ENCODE assay signal across 14 cellular contexts in the genomic region with DNA sequence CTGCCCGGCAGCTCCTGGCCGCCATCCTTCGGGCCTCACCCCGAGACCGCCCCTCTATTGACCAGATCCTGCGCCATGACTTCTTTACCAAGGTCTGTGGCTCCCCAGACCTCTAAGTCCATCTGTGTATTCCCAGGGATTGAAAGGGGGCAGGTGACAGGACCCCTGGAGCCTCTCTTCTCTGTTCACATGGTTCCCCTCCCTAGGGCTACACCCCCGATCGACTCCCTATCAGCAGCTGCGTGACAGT. TPM values are rescaled to one million over a fixed set of nuclear protein-coding genes. Genes with fewer than 3 reads are reported as not detected.
DNase-seq lines count a peak whose midpoint lies in the region; ATAC-seq, FAIRE-seq and TF ChIP-seq lines count a peak whose summit lies in the region.
"Had no signal": no experiment of that assay in that cellular context is flagged by ENCODE, and none has a peak within 500 bp of the region (broad histone marks: within the 10 kb centered on the region; RNA-seq: fewer than 3 reads in every experiment).

No MANE protein-coding gene starts in this region.

- CTCF ChIA-PET in A549 (lab: Yijun Ruan, JAX) (interaction anchor here (1.2 to 3.9 kb wide), 3 partner anchors 10 to 16 kb away, joined by 3 to 9 read pairs (median 4); a partner anchor contains a TSS), HCT116 (lab: Charles Lee) (no interaction called here)

- BruUV-seq in HCT116 (replicated peaks; lab: Mats Ljungman, UMichigan), result no TSS peak

- peak overlapping the region; percentile 98; the same call in 1 of the 2 replicates for H3K9ac ChIP-seq in HCT116 (ENCODE audit: low read length)

- WGBS in A549 (ENCODE audit: missing lambda C conversion rate), result 91% methylated on average over 6 of the region's 9 CpGs
- 88 to 96% (median 92%) methylated on average over 9 of the region's 9 CpGs for WGBS in stomach, 5 donors

- H3K4me3 Mint-ChIP-seq in central memory CD8-positive, alpha-beta T cell, result peak overlapping the region; percentile 63
- H3K4me3 Mint-ChIP-seq in naive thymus-derived CD8-positive, alpha-beta T cell, result peak overlapping the region; percentile 19 to 99 (median 69)

- H3K4me2 ChIP-seq in A549 (peak overlapping the region; percentile 96; the same call in 2 of the 3 replicates), HCT116 (ENCODE audit: low read length) (peak overlapping the region; percentile 93)

- no peaks in the 10 kb centered on the region for H3K27me3 Mint-ChIP-seq in central memory CD8-positive, alpha-beta T cell
- no peaks in the 10 kb centered on the region for H3K27me3 Mint-ChIP-seq in naive thymus-derived CD8-positive, alpha-beta T cell

- H2AFZ ChIP-seq in HCT116 (ENCODE audit: low read depth, low read length, poor library complexity, severe bottlenecking), result no peak overlapping the region

- no peak for TF ChIP-seq EP300 in A549 (IDR thresholded peaks at IDR 0.05)
- no peak for TF ChIP-seq EP300 in stomach (IDR thresholded peaks at IDR 0.05)

- TF ChIP-seq POLR2A in A549 (IDR thresholded peaks at IDR 0.05; ENCODE audit: low read length) (no peak), HCT116 (IDR thresholded peaks at IDR 0.05; ENCODE audit: borderline replicate concordance, extremely low read depth, insufficient read depth, insufficient read length) (no peak), stomach (IDR thresholded peaks at IDR 0.05) (no peak)

- H3K36me3 ChIP-seq in HCT116 (ENCODE audit: control insufficient read depth in 1 of 2, insufficient read depth in 2 of 2, low read length in 2 of 2) (peaks cover 3 to 46% of the 10 kb centered on the region in 2 experiments; a peak in 3 of 4 replicates), stomach (peaks cover 28 to 47% (median 43%) of the 10 kb centered on the region in 4 donors)

- H3K9me3 ChIP-seq in A549 (no peaks in the 10 kb centered on the region), HCT116 (ENCODE audit: control insufficient read depth in 1 of 2, insufficient read depth in 1 of 2, low read depth in 1 of 2, low read length in 2 of 2) (no peaks in the 10 kb centered on the region), stomach (no peaks in the 10 kb centered on the region)

- H3K9me2 ChIP-seq in HCT116 (ENCODE audit: insufficient read depth), result no peaks in the 10 kb centered on the region

- RAD21 ChIA-PET in HCT116 (lab: Charles Lee; ENCODE audit: low non-redundant PET in 1 of 2, low total read pairs in 2 of 2, uncharacterized antibody in 2 of 2, unreplicated experiment in 2 of 2), result no interaction called here

- H3K27me3 ChIP-seq in HCT116 (ENCODE audit: insufficient read depth, low read length) (no peaks in the 10 kb centered on the region), stomach (no peaks in the 10 kb centered on the region)

- H3K4me1 Mint-ChIP-seq in central memory CD8-positive, alpha-beta T cell, result peaks cover 48% of the 10 kb centered on the region
- H3K4me1 Mint-ChIP-seq in naive thymus-derived CD8-positive, alpha-beta T cell, result peaks cover 30 to 69% (median 61%) of the 10 kb centered on the region in 4 donors

- peaks cover 51% of the 10 kb centered on the region for H3K79me2 ChIP-seq in HCT116 (ENCODE audit: insufficient read depth, low read length)

- no peaks in the 10 kb centered on the region for H3K9me3 Mint-ChIP-seq in central memory CD8-positive, alpha-beta T cell
- H3K9me3 Mint-ChIP-seq in naive thymus-derived CD8-positive, alpha-beta T cell, result no peaks in the 10 kb centered on the region

- no peak for TF ChIP-seq RAD21 in A549 (conservative IDR thresholded peaks at IDR 0.05 in 1 of 2, IDR thresholded peaks at IDR 0.05 in 1 of 2)
- no peak for TF ChIP-seq RAD21 in HCT116 (IDR thresholded peaks at IDR 0.05; ENCODE audit: low read depth)

- H3K4me1 ChIP-seq in A549 (peaks cover 61% of the 10 kb centered on the region), HCT116 (ENCODE audit: control insufficient read depth in 1 of 2, insufficient read depth in 2 of 2, low read length in 2 of 2) (peaks cover 37 to 90% of the 10 kb centered on the region in 2 experiments), stomach (peaks cover 42 to 80% (median 60%) of the 10 kb centered on the region in 4 donors)

- H3K27ac Mint-ChIP-seq in central memory CD8-positive, alpha-beta T cell (ENCODE audit: low read depth), result peak overlapping the region; percentile 75
- peak overlapping the region; percentile 89 to 99 (median 94) for H3K27ac Mint-ChIP-seq in naive thymus-derived CD8-positive, alpha-beta T cell

- H4K20me1 ChIP-seq in HCT116 (ENCODE audit: insufficient read depth), result no peaks in the 10 kb centered on the region

- H3K4me3 ChIP-seq in A549 (no peak overlapping the region), HCT116 (replicated peaks in 1 of 2; ENCODE audit: low read depth in 1 of 2, low read length in 2 of 2) (no peak overlapping the region), stomach (peak overlapping the region in 2 of 4 donors; percentile 58 to 86)

- intact Hi-C loops in HCT116 (cut with micrococcal nuclease) (no loop called here), stomach (cut with DNase I; ENCODE audit: low total_unique reads) (no loop called here)

- POLR2A ChIA-PET in A549 (lab: Yijun Ruan, JAX), result no interaction called here
- POLR2A ChIA-PET in HCT116 (lab: Charles Lee), result no interaction called here
- POLR2A ChIA-PET in naive thymus-derived CD8-positive, alpha-beta T cell (lab: Charles Lee), result interaction anchor here (0.6 to 16.4 kb wide), 5 partner anchors 9 to 81 kb away, joined by 3 to 590 read pairs (median 52); a partner anchor contains a TSS

- ATAC-seq in A549, result no peak
- ATAC-seq in HCT116, result no peak
- no peak for ATAC-seq in central memory CD8-positive, alpha-beta T cell (replicated peaks; ENCODE audit: extremely low read depth, poor library complexity, severe bottlenecking)
- no peak for ATAC-seq in naive thymus-derived CD8-positive, alpha-beta T cell
- no peak for ATAC-seq in HG03135 (IDR thresholded peaks at IDR 0.05; ENCODE audit: unreplicated experiment)

- no peak for FAIRE-seq in A549 (lab: Jason Lieb, UNC)
- FAIRE-seq: endometrium, H54 had no signal

- DNase-seq in A549 (ENCODE audit: low read depth in 1 of 2, low spot score in 1 of 2) (no peak), HCT116 (ENCODE audit: low read depth, low spot score) (no peak), NCI-H1105 treated with DMSO at 0.1 percent for 48 hours (lab: John Stamatoyannopoulos, UW) (no peak), stomach (no peak), NCI-H1436 treated with DMSO at 0.1 percent for 48 hours (lab: John Stamatoyannopoulos, UW) (no peak)
- no peak for DNase-seq in central memory CD8-positive, alpha-beta T cell (ENCODE audit: low spot score in 2 of 2)
- DNase-seq in naive thymus-derived CD8-positive, alpha-beta T cell, result peak in 1 of 10 donors; percentile 61
- DNase-seq: activated CD8-positive, alpha-beta memory T cell treated with anti-CD3 and anti-CD28 coated beads, Interleukin-2, amount 50 U/mL, for 4 hours; midbrain; NCI-H1436; SHP77 treated with DMSO at 0.1 percent for 48 hours had no signal

- H3K27ac ChIP-seq in A549 (peak overlapping the region in 1 of 2 experiments; percentile 91; a peak in 1 of 6 replicates), HCT116 (ENCODE audit: low read depth, low read length) (peak overlapping the region; percentile 25; the same call in 1 of the 2 replicates), stomach (peak overlapping the region in 2 of 5 donors; percentile 62 to 97)

- TF ChIP-seq CTCF in A549 (IDR thresholded peaks at IDR 0.05) (no peak), HCT116 (IDR thresholded peaks at IDR 0.05 in 2 of 3, conservative IDR thresholded peaks at IDR 0.05 in 1 of 3; ENCODE audit: borderline replicate concordance in 1 of 3, insufficient read depth in 1 of 3, low read depth in 2 of 3, low read length in 2 of 3) (no peak), stomach (IDR thresholded peaks at IDR 0.05) (no peak)

- peaks cover 68% of the 10 kb centered on the region for H3K36me3 Mint-ChIP-seq in central memory CD8-positive, alpha-beta T cell (ENCODE audit: insufficient read depth)
- H3K36me3 Mint-ChIP-seq in naive thymus-derived CD8-positive, alpha-beta T cell, result peaks cover 4 to 42% (median 24%) of the 10 kb centered on the region in 3 donors

RNA-seq across cellular contexts. Expression of a gene that starts 2.8 kb away (rescaled TPM):
- 12.6 and 16.0 TPM in 2 replicates for polyA plus RNA-seq in A549 (2011; rRNA removed)
- polyA plus RNA-seq in A549 (2012; cell fraction: cytosol; rRNA removed), result 20.0 and 21.0 TPM in 2 replicates
- 109 and 111 TPM in 2 replicates for polyA plus RNA-seq in A549 (2012; cell fraction: nucleus; rRNA removed)
- 10.9 to 11.6 TPM (median 11.2 TPM) in 3 replicates for polyA plus RNA-seq in A549 (2017; fragmentation: RNase III; extraction: RNeasy Plus Mini Kit Qiagen cat#74134 plus additional on column Dnase treatment)
- polyA minus RNA-seq in A549 (2011; rRNA and poly(A)+ RNA removed), result 19.7 and 20.1 TPM in 2 replicates
- 56.1 TPM for total RNA-seq in HCT116 (2021; ENCODE audit: unreplicated experiment)
- 67.3 and 78.0 TPM in 2 replicates for polyA plus RNA-seq in HCT116 (2012)
- 100 to 1,000 TPM; 139 to 140 TPM for total RNA-seq in naive thymus-derived CD8-positive, alpha-beta T cell
- polyA plus RNA-seq in naive thymus-derived CD8-positive, alpha-beta T cell, result 10 to 100 TPM; 14.3 to 36.0 (median 25.5) TPM
- total RNA-seq in stomach, result 10 to 100 TPM in 4 of 5 donors, under 1 TPM in 1; 0.58 to 30.4 (median 24.3) TPM
- polyA plus RNA-seq in stomach, result 10 to 100 TPM in 2 of 3 donors, 1 to 10 TPM in 1; 9.5 to 21.2 (median 13.5) TPM

RNA-seq across cellular contexts. Expression of a gene that starts 4.2 kb away (rescaled TPM):
- polyA plus RNA-seq in A549 (2011; rRNA removed), result 0.21 TPM in 1 of 2 replicates, not detected in the other
- polyA plus RNA-seq in A549 (2012; cell fraction: cytosol; rRNA removed), result 0.48 and 0.92 TPM in 2 replicates
- 0.70 and 0.84 TPM in 2 replicates for polyA plus RNA-seq in A549 (2012; cell fraction: nucleus; rRNA removed)
- polyA plus RNA-seq in A549 (2017; fragmentation: RNase III; extraction: RNeasy Plus Mini Kit Qiagen cat#74134 plus additional on column Dnase treatment), result 0.12 to 0.18 TPM in 2 of 3 replicates, not detected in the other
- not detected in 2 replicates for polyA minus RNA-seq in A549 (2011; rRNA and poly(A)+ RNA removed)
- 0.96 TPM for total RNA-seq in HCT116 (2021; ENCODE audit: unreplicated experiment)
- 2.4 and 3.1 TPM in 2 replicates for polyA plus RNA-seq in HCT116 (2012)
- total RNA-seq in naive thymus-derived CD8-positive, alpha-beta T cell, result 1 to 10 TPM; 1.2 to 2.1 TPM
- under 1 TPM in 2 of 3 donors, not detected in 1; 0.24 to 0.86 TPM for polyA plus RNA-seq in naive thymus-derived CD8-positive, alpha-beta T cell
- 10 to 100 TPM in 1 of 5 donors, not detected in 4; 25.5 TPM for total RNA-seq in stomach
- 1 to 10 TPM in 1 of 3 donors, under 1 TPM in 2; 0.38 to 4.4 (median 0.50) TPM for polyA plus RNA-seq in stomach

RNA-seq across cellular contexts. Expression of a gene that starts 5.3 kb away (rescaled TPM):
- 4.2 and 4.7 TPM in 2 replicates for polyA plus RNA-seq in A549 (2011; rRNA removed)
- 3.9 and 4.5 TPM in 2 replicates for polyA plus RNA-seq in A549 (2012; cell fraction: cytosol; rRNA removed)
- polyA plus RNA-seq in A549 (2012; cell fraction: nucleus; rRNA removed), result 28.1 and 33.9 TPM in 2 replicates
- 4.5 to 8.9 TPM (median 7.4 TPM) in 3 replicates for polyA plus RNA-seq in A549 (2017; fragmentation: RNase III; extraction: RNeasy Plus Mini Kit Qiagen cat#74134 plus additional on column Dnase treatment)
- polyA minus RNA-seq in A549 (2011; rRNA and poly(A)+ RNA removed), result 3.5 and 4.6 TPM in 2 replicates
- 11.6 TPM for total RNA-seq in HCT116 (2021; ENCODE audit: unreplicated experiment)
- 5.2 and 6.1 TPM in 2 replicates for polyA plus RNA-seq in HCT116 (2012)
- 1 to 10 TPM; 6.5 to 8.8 TPM for total RNA-seq in naive thymus-derived CD8-positive, alpha-beta T cell
- under 1 TPM; 0.16 to 0.47 (median 0.44) TPM for polyA plus RNA-seq in naive thymus-derived CD8-positive, alpha-beta T cell
- 1 to 10 TPM in 2 of 5 donors, under 1 TPM in 1, not detected in 2; 0.89 to 4.1 (median 2.9) TPM for total RNA-seq in stomach
- 1 to 10 TPM; 1.4 to 2.9 (median 2.8) TPM for polyA plus RNA-seq in stomach

RNA-seq across cellular contexts. Expression of a gene that starts 15.0 kb away (rescaled TPM):
- 0.04 and 0.09 TPM in 2 replicates for polyA plus RNA-seq in A549 (2011; rRNA removed)
- 0.05 TPM in 2 replicates for polyA plus RNA-seq in A549 (2012; cell fraction: cytosol; rRNA removed)
- polyA plus RNA-seq in A549 (2012; cell fraction: nucleus; rRNA removed), result 0.27 and 0.30 TPM in 2 replicates
- polyA plus RNA-seq in A549 (2017; fragmentation: RNase III; extraction: RNeasy Plus Mini Kit Qiagen cat#74134 plus additional on column Dnase treatment), result 0.07 to 0.08 TPM in 2 of 3 replicates, not detected in the other
- 0.25 TPM in 1 of 2 replicates, not detected in the other for polyA minus RNA-seq in A549 (2011; rRNA and poly(A)+ RNA removed)
- total RNA-seq in HCT116 (2021; ENCODE audit: unreplicated experiment), result 0.52 TPM
- 0.26 and 0.35 TPM in 2 replicates for polyA plus RNA-seq in HCT116 (2012)
- total RNA-seq in naive thymus-derived CD8-positive, alpha-beta T cell, result 1 to 10 TPM; 1.6 to 2.2 TPM
- polyA plus RNA-seq in naive thymus-derived CD8-positive, alpha-beta T cell, result under 1 TPM in 2 of 3 donors, not detected in 1; 0.29 to 0.32 TPM
- 10 to 100 TPM in 1 of 5 donors, under 1 TPM in 1, not detected in 3; 0.87 to 60.0 TPM for total RNA-seq in stomach
- under 1 TPM in 1 of 3 donors, not detected in 2; 0.35 TPM for polyA plus RNA-seq in stomach

RNA-seq across cellular contexts. Expression of a gene that starts 27.6 kb away (rescaled TPM):
- polyA plus RNA-seq in A549 (2011; rRNA removed), result 1,515 and 1,820 TPM in 2 replicates
- 1,474 and 1,759 TPM in 2 replicates for polyA plus RNA-seq in A549 (2012; cell fraction: cytosol; rRNA removed)
- polyA plus RNA-seq in A549 (2012; cell fraction: nucleus; rRNA removed), result 676 and 747 TPM in 2 replicates
- 1,575 to 1,608 TPM (median 1,577 TPM) in 3 replicates for polyA plus RNA-seq in A549 (2017; fragmentation: RNase III; extraction: RNeasy Plus Mini Kit Qiagen cat#74134 plus additional on column Dnase treatment)
- polyA minus RNA-seq in A549 (2011; rRNA and poly(A)+ RNA removed), result 365 and 468 TPM in 2 replicates
- 2,296 TPM for total RNA-seq in HCT116 (2021; ENCODE audit: unreplicated experiment)
- 2,510 and 2,655 TPM in 2 replicates for polyA plus RNA-seq in HCT116 (2012)
- 1,000 to 10,000 TPM; 2,208 to 2,330 TPM for total RNA-seq in naive thymus-derived CD8-positive, alpha-beta T cell
- polyA plus RNA-seq in naive thymus-derived CD8-positive, alpha-beta T cell, result 1,000 to 10,000 TPM; 1,336 to 1,571 (median 1,431) TPM
- total RNA-seq in stomach, result 1,000 to 10,000 TPM in 4 of 5 donors, 100 to 1,000 TPM in 1; 322 to 2,657 (median 1,647) TPM
- 1,000 to 10,000 TPM; 2,591 to 3,429 (median 3,008) TPM for polyA plus RNA-seq in stomach
